Comparison of ENCODE assay signal across 8 cellular contexts in genomic region chr7:106767498-106768323, GRCh38.
DNase-seq lines count a peak whose midpoint lies in the region; ATAC-seq and TF ChIP-seq lines count a peak whose summit lies in the region.

No MANE protein-coding gene starts in this region.

- no peak overlapping the region for H3K27ac ChIP-seq in neural progenitor cell

- H3K9me3 Mint-ChIP-seq in type B pancreatic cell (no peaks in the 10 kb centered on the region), neural progenitor cell (no peaks in the 10 kb centered on the region)

- no peak overlapping the region for H2AFZ ChIP-seq in neural progenitor cell (replicated peaks)

- H3F3A ChIP-seq in neural progenitor cell (ENCODE audit: low read depth): no peaks in the 10 kb centered on the region

- no peak overlapping the region; the same call in 1 of the 2 replicates for H3K4me3 ChIP-seq in GM06990 (replicated peaks; ENCODE audit: low read depth, low read length)
- no peak overlapping the region for H3K4me3 ChIP-seq in neural progenitor cell

- no peaks in the 10 kb centered on the region for H3K36me3 ChIP-seq in GM06990 (ENCODE audit: control insufficient read depth, insufficient read depth, low read length)
- H3K36me3 ChIP-seq in neural progenitor cell: no peaks in the 10 kb centered on the region

- no peaks in the 10 kb centered on the region for H3K36me3 Mint-ChIP-seq in type B pancreatic cell
- no peaks in the 10 kb centered on the region for H3K36me3 Mint-ChIP-seq in neural progenitor cell

- H3K27me3 Mint-ChIP-seq in type B pancreatic cell (no peaks in the 10 kb centered on the region), neural progenitor cell (ENCODE audit: insufficient read depth, low read depth) (no peaks in the 10 kb centered on the region)

- no peaks in the 10 kb centered on the region for H4K20me1 ChIP-seq in neural progenitor cell (ENCODE audit: low read depth)

- H3K4me2 ChIP-seq in neural progenitor cell: no peak overlapping the region

- TF ChIP-seq CTCF in GM06990 (IDR thresholded peaks at IDR 0.05; ENCODE audit: insufficient read depth, low read length, poor library complexity, severe bottlenecking) (no peak), type B pancreatic cell (conservative IDR thresholded peaks at IDR 0.05) (no peak), neural progenitor cell (IDR thresholded peaks at IDR 0.05) (no peak)

- no peak overlapping the region for H3K9ac ChIP-seq in neural progenitor cell

- H3K4me1 ChIP-seq in neural progenitor cell: no peaks in the 10 kb centered on the region

- H3K27me3 ChIP-seq in GM06990 (replicated peaks; ENCODE audit: control insufficient read depth, insufficient read depth, low read length) (no peaks in the 10 kb centered on the region), neural progenitor cell (no peaks in the 10 kb centered on the region)

- H3K4me3 Mint-ChIP-seq in type B pancreatic cell: no peak overlapping the region
- no peak overlapping the region for H3K4me3 Mint-ChIP-seq in neural progenitor cell

- H3K27ac Mint-ChIP-seq in type B pancreatic cell: no peak overlapping the region
- H3K27ac Mint-ChIP-seq in neural progenitor cell: no peak overlapping the region

- ATAC-seq in GM21529 (IDR thresholded peaks at IDR 0.05; ENCODE audit: unreplicated experiment): peak; percentile 75

- DNase-seq in GM06990 (ENCODE audit: extremely low read depth, insufficient read length): peak; percentile 7
- peak; percentile 91 for DNase-seq in LHCN-M2 (ENCODE audit: low read depth)
- DNase-seq in fibroblast of peridontal ligament (ENCODE audit: extremely low read depth): peak; percentile 85
- no peak for DNase-seq in type B pancreatic cell (ENCODE audit: extremely low spot score, unreplicated experiment)
- DNase-seq in stimulated activated naive CD4-positive, alpha-beta T cell treated with Interleukin-2 at 50 U/mL for 16 hours (lab: John Stamatoyannopoulos, UW): no peak
- no peak for DNase-seq in foreskin melanocyte
- no peak for DNase-seq in neural progenitor cell (ENCODE audit: low spot score)

- H3K4me1 Mint-ChIP-seq in type B pancreatic cell (ENCODE audit: unreplicated experiment) (no peaks in the 10 kb centered on the region), neural progenitor cell (no peaks in the 10 kb centered on the region)

- no peaks in the 10 kb centered on the region for H3K9me3 ChIP-seq in neural progenitor cell (ENCODE audit: low read depth)

- H3K79me2 ChIP-seq in neural progenitor cell (ENCODE audit: low read depth): no peaks in the 10 kb centered on the region

Comparison
In these comparisons a context has a peak if more than half of its experiments do, and no peak if none do; other contexts are left out.
1. DNase-seq: peak in GM06990 (single experiment), LHCN-M2 (single experiment) and fibroblast of peridontal ligament (single experiment); none in type B pancreatic cell (single experiment), stimulated activated naive CD4-positive, alpha-beta T cell treated with Interleukin-2 at 50 U/mL for 16 hours (single experiment), foreskin melanocyte (single experiment) and neural progenitor cell (single experiment).